In the genomic region with DNA sequence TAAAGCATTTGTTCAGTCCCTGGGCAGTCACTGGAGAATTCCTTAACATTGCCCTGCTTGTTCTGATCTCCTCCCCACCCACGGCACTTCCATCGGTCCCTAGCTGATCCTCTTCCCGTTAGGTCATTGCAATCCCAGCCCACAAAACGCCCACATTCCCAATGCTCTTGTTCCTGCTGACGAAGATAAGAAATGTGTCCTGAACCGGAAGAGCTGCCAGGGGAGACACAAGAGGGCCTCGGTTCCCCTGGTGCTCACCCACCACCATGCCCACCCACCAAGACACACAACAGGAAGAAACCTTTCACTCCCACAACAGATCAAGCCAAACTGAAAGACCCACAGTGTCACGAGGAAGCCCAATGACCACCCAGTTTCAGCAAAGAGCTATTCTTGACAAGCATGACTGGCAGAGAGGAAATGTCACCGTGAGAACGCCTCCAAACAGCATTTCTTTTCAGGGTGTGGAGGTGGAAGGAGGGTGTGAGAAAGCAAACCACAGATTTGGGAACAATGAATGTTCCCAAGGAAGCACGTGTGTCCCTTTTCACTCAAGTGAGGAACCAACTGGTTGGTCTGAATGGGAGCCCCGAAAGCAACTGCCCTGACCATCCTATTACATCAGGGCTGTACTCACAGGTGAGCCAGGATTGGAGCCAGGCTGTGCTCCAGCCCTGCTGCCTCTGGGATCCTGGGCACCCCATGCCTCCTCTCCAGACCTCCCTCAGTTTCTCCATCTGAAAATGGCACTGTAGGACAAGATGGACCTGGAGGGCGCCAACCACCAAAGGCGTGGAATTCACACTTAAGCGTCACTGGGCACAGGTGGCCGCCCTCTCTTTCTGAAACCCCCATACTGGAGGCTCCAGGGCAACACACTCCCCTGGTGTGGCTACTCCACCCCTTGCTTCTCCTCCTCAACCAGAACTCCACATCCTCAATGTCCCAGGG, we compare ENCODE assay signal across 8 cellular contexts.
DNase-seq lines count a peak whose midpoint lies in the region; ATAC-seq lines count a peak whose summit lies in the region.

No MANE protein-coding gene starts in this region.

- H3K4me1 ChIP-seq in SJCRH30, result peaks cover 3% of the 10 kb centered on the region

- H3K4me3 Mint-ChIP-seq in naive thymus-derived CD8-positive, alpha-beta T cell, result peak overlapping the region in 1 of 10 donors; percentile 32

- H3K9me3 ChIP-seq in SJCRH30 (replicated peaks), result no peaks in the 10 kb centered on the region

- peaks cover 3 to 83% (median 4%) of the 10 kb centered on the region in 3 donors for H3K36me3 Mint-ChIP-seq in naive thymus-derived CD8-positive, alpha-beta T cell

- no peaks in the 10 kb centered on the region for H3K9me3 Mint-ChIP-seq in naive thymus-derived CD8-positive, alpha-beta T cell

- peak; percentile 45 for ATAC-seq in GM19035 (IDR thresholded peaks at IDR 0.05; ENCODE audit: unreplicated experiment)
- peak; percentile 37 for ATAC-seq in HG03460 (IDR thresholded peaks at IDR 0.05; ENCODE audit: unreplicated experiment)
- ATAC-seq in naive thymus-derived CD8-positive, alpha-beta T cell, result no peak
- ATAC-seq in GM21390 (IDR thresholded peaks at IDR 0.05; ENCODE audit: unreplicated experiment), result no peak

- no peak overlapping the region for H3K4me3 ChIP-seq in SJCRH30

- H3K27ac ChIP-seq in SJCRH30, result no peak overlapping the region

- POLR2A ChIA-PET in naive thymus-derived CD8-positive, alpha-beta T cell (lab: Charles Lee), result no interaction called here

- H3K27me3 ChIP-seq in SJCRH30, result no peaks in the 10 kb centered on the region

- H3K4me1 Mint-ChIP-seq in naive thymus-derived CD8-positive, alpha-beta T cell, result peaks cover 20 to 51% (median 28%) of the 10 kb centered on the region in 4 donors

- peak overlapping the region in 9 of 10 donors; percentile 30 to 94 (median 78) for H3K27ac Mint-ChIP-seq in naive thymus-derived CD8-positive, alpha-beta T cell

- peaks cover 46% of the 10 kb centered on the region for H3K36me3 ChIP-seq in SJCRH30

- no peaks in the 10 kb centered on the region for H3K27me3 Mint-ChIP-seq in naive thymus-derived CD8-positive, alpha-beta T cell

- DNase-seq in dermis blood vessel endothelial cell (peak; percentile 83), SJCRH30 (no peak), NCI-H1436 (lab: John Stamatoyannopoulos, UW) (no peak)
- DNase-seq in naive thymus-derived CD8-positive, alpha-beta T cell, result no peak
- DNase-seq in activated T-cell treated with anti-CD3 and anti-CD28 coated beads, Interleukin-2, amount 50 U/mL, for 1 hour, result no peak

Comparison
In these comparisons a context has a peak if more than half of its experiments do, and no peak if none do; other contexts are left out.
1. ATAC-seq: peak in GM19035 (single experiment) and HG03460 (single experiment); none in naive thymus-derived CD8-positive, alpha-beta T cell (0 of 2) and GM21390 (single experiment).